22 cellular contexts compared by ENCODE assay signal in genomic region chr13:79905018-79905417, GRCh38.
"Had no signal": no experiment of that assay in that cellular context is flagged by ENCODE, and none has a peak within 500 bp of the region (broad histone marks: within the 10 kb centered on the region; RNA-seq: fewer than 3 reads in every experiment).

No MANE protein-coding gene starts in this region.

- H3K36me3 ChIP-seq: gastrocnemius medialis, ovary, stomach, thoracic aorta, tibial nerve, upper lobe of left lung had no signal

- H3K4me3 ChIP-seq: gastrocnemius medialis, lung, ovary, psoas muscle, skin epidermis, stomach, thoracic aorta, tibial nerve, upper lobe of left lung had no signal

- H3K27me3 ChIP-seq: gastrocnemius medialis, stomach, tibial nerve, upper lobe of left lung had no signal

- H3K4me1 ChIP-seq: gastrocnemius medialis, psoas muscle, stomach, upper lobe of left lung had no signal

- DNase-seq: cerebellar nuclear complex; cortex of kidney; effector memory CD8-positive, alpha-beta T cell; gastrocnemius medialis; head of caudate nucleus; kidney; natural killer cell; ovary; posterior cingulate gyrus; psoas muscle; right cardiac atrium; stimulated activated CD4-positive, alpha-beta T cell treated with anti-CD3 and anti-CD28 coated beads, Interleukin-15, amount 100 ng/mL, for 24 hours; stimulated activated CD4-positive, alpha-beta T cell treated with anti-CD3 and anti-CD28 coated beads, Interleukin-4, amount 100 ng/mL, for 1 hour; stimulated activated CD8-positive, alpha-beta memory T cell treated with anti-CD3 and anti-CD28 coated beads, Interleukin-4, amount 100 ng/mL, for 48 hours; stimulated activated naive CD4-positive, alpha-beta T cell; stomach; upper lobe of left lung had no signal

- H3K9me3 Mint-ChIP-seq: natural killer cell had no signal

- H3K4me3 Mint-ChIP-seq: effector memory CD8-positive, alpha-beta T cell; memory B cell; natural killer cell had no signal

- H3K27ac ChIP-seq: gastrocnemius medialis, ovary, psoas muscle, skin epidermis, stomach, thoracic aorta, tibial nerve, upper lobe of left lung had no signal

- H3K27ac Mint-ChIP-seq: effector memory CD8-positive, alpha-beta T cell; memory B cell; natural killer cell had no signal

- H3K27me3 Mint-ChIP-seq: effector memory CD8-positive, alpha-beta T cell; memory B cell had no signal

- H3K9me3 ChIP-seq: gastrocnemius medialis, ovary, psoas muscle, stomach, thoracic aorta, tibial nerve, upper lobe of left lung had no signal

- H3K36me3 Mint-ChIP-seq: memory B cell, natural killer cell had no signal

- H3K4me1 Mint-ChIP-seq: memory B cell, natural killer cell had no signal
